In genomic region chr2:101545940-101546339, GRCh38 we compare ENCODE assay signal across 24 cellular contexts.
DNase-seq lines count a peak whose midpoint lies in the region; TF ChIP-seq lines count a peak whose summit lies in the region.
"Had no signal": no experiment of that assay in that cellular context is flagged by ENCODE, and none has a peak within 500 bp of the region (broad histone marks: within the 10 kb centered on the region; RNA-seq: fewer than 3 reads in every experiment).

No MANE protein-coding gene starts in this region.

- no TSS peak for BruUV-seq in Calu3 (replicated peaks; lab: Mats Ljungman, UMichigan)

- no peaks in the 10 kb centered on the region for H3K4me1 ChIP-seq in mesenchymal stem cell (ENCODE audit: control insufficient read depth, insufficient read depth, low read depth, low read length)
- H3K4me1 ChIP-seq: BLaER1, Caco-2 had no signal

- peak overlapping the region; percentile 23 for H3K9ac ChIP-seq in mesenchymal stem cell (ENCODE audit: low read length)
- H3K9ac ChIP-seq: BLaER1 had no signal

- H3K14ac ChIP-seq in mesenchymal stem cell (ENCODE audit: low read length in 2 of 2), result no peak overlapping the region

- no peak overlapping the region for H3K27ac ChIP-seq in mesenchymal stem cell (ENCODE audit: low read length, poor library complexity, severe bottlenecking)
- H3K27ac ChIP-seq: BLaER1, SJSA1 had no signal

- H3K23ac ChIP-seq in mesenchymal stem cell (ENCODE audit: low read length in 2 of 2), result no peak overlapping the region

- H3K4me3 Mint-ChIP-seq in T-helper 2 cell treated with Interferon-gamma antibody and Interleukin-4, amounts not matched to agents 5 μg/mL and 100 μg/mL, for 36 hours, result no peak overlapping the region
- no peak overlapping the region for H3K4me3 Mint-ChIP-seq in Calu3 (ENCODE audit: low read depth, unreplicated experiment)
- H3K4me3 Mint-ChIP-seq: CD4-positive, CD25-positive, alpha-beta regulatory T cell; T-cell had no signal

- H3K79me1 ChIP-seq in mesenchymal stem cell (replicated peaks; ENCODE audit: low read length, poor library complexity, severe bottlenecking), result no peaks in the 10 kb centered on the region

- no peak overlapping the region for H3K4me2 ChIP-seq in mesenchymal stem cell (ENCODE audit: low read length, poor library complexity, severe bottlenecking)
- H3K4me2 ChIP-seq: BLaER1 had no signal

- peaks cover 6% of the 10 kb centered on the region for H3K9me3 ChIP-seq in mesenchymal stem cell (ENCODE audit: control insufficient read depth, low read length)
- H3K9me3 ChIP-seq: BLaER1, SJSA1 had no signal

- CTCF ChIA-PET in Calu3 (lab: Charles Lee), result interaction anchor here (1.2 kb wide), 1 partner anchor 27 kb away, joined by 3 read pairs; no protein-coding TSS in a partner anchor

- H3K4me3 ChIP-seq in NB4 (ENCODE audit: low read depth, low read length) (no peak overlapping the region), mesenchymal stem cell (ENCODE audit: insufficient read depth in 1 of 2, low read depth in 1 of 2, low read length in 2 of 2) (no peak overlapping the region)
- H3K4me3 ChIP-seq: BLaER1, MG63, SJSA1 had no signal

- H3K27me3 ChIP-seq in mesenchymal stem cell (ENCODE audit: control insufficient read depth in 1 of 2, insufficient read depth in 1 of 2, low read length in 2 of 2), result no peaks in the 10 kb centered on the region
- H3K27me3 ChIP-seq: BLaER1, MG63, SJSA1 had no signal

- no peaks in the 10 kb centered on the region for H3K36me3 ChIP-seq in mesenchymal stem cell (ENCODE audit: control insufficient read depth in 1 of 2, insufficient read depth in 2 of 2, low read depth in 1 of 2, low read length in 2 of 2)
- H3K36me3 ChIP-seq: BLaER1, MG63, SJSA1 had no signal

- TF ChIP-seq CTCF in Calu3 (IDR thresholded peaks at IDR 0.05; ENCODE audit: unreplicated experiment), result no peak
- TF ChIP-seq CTCF in NB4 (IDR thresholded peaks at IDR 0.05; ENCODE audit: low read depth, low read length), result no peak

- no peak overlapping the region for H4K8ac ChIP-seq in mesenchymal stem cell (ENCODE audit: low read length)

- H3K18ac ChIP-seq in mesenchymal stem cell (ENCODE audit: low read depth in 1 of 2, low read length in 2 of 2), result no peak overlapping the region

- H2AFZ ChIP-seq in mesenchymal stem cell (ENCODE audit: low read depth, low read length), result no peak overlapping the region

- no peak overlapping the region for H3K27ac Mint-ChIP-seq in T-helper 2 cell treated with Interferon-gamma antibody and Interleukin-4, amounts not matched to agents 5 μg/mL and 100 μg/mL, for 36 hours
- peak overlapping the region; percentile 54 for H3K27ac Mint-ChIP-seq in Calu3 (ENCODE audit: unreplicated experiment)
- H3K27ac Mint-ChIP-seq: T-cell had no signal

- peaks cover 12% of the 10 kb centered on the region for H3K27me3 Mint-ChIP-seq in T-helper 2 cell treated with Interferon-gamma antibody and Interleukin-4, amounts not matched to agents 5 μg/mL and 100 μg/mL, for 36 hours (ENCODE audit: low read depth)
- H3K27me3 Mint-ChIP-seq in Calu3 (ENCODE audit: unreplicated experiment), result no peaks in the 10 kb centered on the region
- H3K27me3 Mint-ChIP-seq: T-cell had no signal

- no peak overlapping the region for H2BK12ac ChIP-seq in mesenchymal stem cell (ENCODE audit: low read length in 2 of 2)

- peaks cover 10% of the 10 kb centered on the region for H3K9me3 Mint-ChIP-seq in T-helper 2 cell treated with Interferon-gamma antibody and Interleukin-4, amounts not matched to agents 5 μg/mL and 100 μg/mL, for 36 hours
- peaks cover 4% of the 10 kb centered on the region for H3K9me3 Mint-ChIP-seq in Calu3 (ENCODE audit: low read depth, unreplicated experiment)

- peak; percentile 1 for DNase-seq in T-helper 2 cell treated with Interferon-gamma antibody and Interleukin-4, amounts not matched to agents 5 μg/mL and 100 μg/mL, for 36 hours (ENCODE audit: low spot score)
- no peak for DNase-seq in T-helper 2 cell
- DNase-seq in Calu3, result no peak
- DNase-seq in NB4 (ENCODE audit: low read depth), result peak; percentile 40
- no peak for DNase-seq in mesenchymal stem cell
- DNase-seq in DMS79 treated with DMSO at 0.1 percent for 48 hours (lab: John Stamatoyannopoulos, UW), result no peak
- DNase-seq in superior temporal gyrus (ENCODE audit: extremely low spot score), result no peak
- DNase-seq: Caco-2; CD4-positive, CD25-positive, alpha-beta regulatory T cell; DMS 273 treated with DMSO at 0.1 percent for 48 hours; DMS79; KBM-7; MG63; NCI-H1105; NCI-H1436 treated with DMSO at 0.1 percent for 48 hours; NCI-H187 treated with DMSO at 0.1 percent for 48 hours; NCI-H2107; NCI-H524; NCI-H748 treated with DMSO at 0.1 percent for 48 hours; Right ventricle myocardium superior; RPMI8226; T-cell had no signal

- H4K91ac ChIP-seq in mesenchymal stem cell (ENCODE audit: low read length), result no peak overlapping the region

- no peak overlapping the region for H3K4ac ChIP-seq in mesenchymal stem cell (ENCODE audit: low read depth in 1 of 2, low read length in 2 of 2)

- peaks cover 2% of the 10 kb centered on the region for H3K36me3 Mint-ChIP-seq in T-helper 2 cell treated with Interferon-gamma antibody and Interleukin-4, amounts not matched to agents 5 μg/mL and 100 μg/mL, for 36 hours (ENCODE audit: low read depth)
- no peaks in the 10 kb centered on the region for H3K36me3 Mint-ChIP-seq in Calu3 (ENCODE audit: insufficient read depth, unreplicated experiment)
- H3K36me3 Mint-ChIP-seq: CD4-positive, CD25-positive, alpha-beta regulatory T cell had no signal

- intact Hi-C loops in Calu3 (cut with micrococcal nuclease; ENCODE audit: unreplicated experiment), result no loop called here

- no peak overlapping the region for H2BK120ac ChIP-seq in mesenchymal stem cell (ENCODE audit: low read depth, low read length)

- no peak overlapping the region for H2BK5ac ChIP-seq in mesenchymal stem cell (ENCODE audit: low read depth, low read length, poor library complexity, severe bottlenecking)

- no peak overlapping the region for H2AK5ac ChIP-seq in mesenchymal stem cell (ENCODE audit: low read length, severe bottlenecking)

- H3K4me1 Mint-ChIP-seq in T-helper 2 cell treated with Interferon-gamma antibody and Interleukin-4, amounts not matched to agents 5 μg/mL and 100 μg/mL, for 36 hours (ENCODE audit: low read depth), result peaks cover 5% of the 10 kb centered on the region
- peaks cover 19% of the 10 kb centered on the region for H3K4me1 Mint-ChIP-seq in Calu3 (ENCODE audit: low read depth, unreplicated experiment)

- no peak for TF ChIP-seq POLR2A in NB4 (IDR thresholded peaks at IDR 0.05; ENCODE audit: extremely low read depth, insufficient read length)

- H2BK15ac ChIP-seq in mesenchymal stem cell (ENCODE audit: low read depth, poor library complexity, severe bottlenecking), result no peak overlapping the region

Comparison
In these comparisons a context has a peak if more than half of its experiments do, and no peak if none do; other contexts are left out.
1. DNase-seq: peak in T-helper 2 cell treated with Interferon-gamma antibody and Interleukin-4, amounts not matched to agents 5 μg/mL and 100 μg/mL, for 36 hours (single experiment) and NB4 (single experiment); none in T-helper 2 cell (0 of 5), Calu3 (single experiment), mesenchymal stem cell (single experiment), DMS79 treated with DMSO at 0.1 percent for 48 hours (single experiment) and superior temporal gyrus (single experiment).